16 cellular contexts compared by ENCODE assay signal in the genomic region with DNA sequence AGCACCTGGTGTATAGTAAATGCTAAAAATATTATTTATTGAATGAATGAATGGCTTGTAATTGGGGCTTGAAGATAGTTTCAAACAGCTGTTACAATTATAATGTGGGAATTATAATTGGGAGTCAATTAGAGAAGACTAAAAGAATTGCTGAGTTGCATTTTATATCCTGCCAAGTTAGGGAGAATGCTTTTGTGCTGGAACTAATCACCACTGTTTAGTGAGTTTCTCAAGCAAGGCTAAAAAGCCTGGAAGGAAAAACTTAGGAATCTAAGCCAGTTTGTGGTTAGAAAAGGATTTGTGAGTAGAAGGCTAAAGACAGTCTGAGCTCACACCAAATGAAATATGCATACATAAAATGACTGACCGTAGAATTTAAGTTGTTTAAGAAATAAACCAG.
DNase-seq lines count a peak whose midpoint lies in the region; ATAC-seq and TF ChIP-seq lines count a peak whose summit lies in the region.
"Had no signal": no experiment of that assay in that cellular context is flagged by ENCODE, and none has a peak within 500 bp of the region (broad histone marks: within the 10 kb centered on the region; RNA-seq: fewer than 3 reads in every experiment).

No MANE protein-coding gene starts in this region.

- H3K27me3 ChIP-seq in smooth muscle cell (ENCODE audit: low read depth), result no peaks in the 10 kb centered on the region

- no peaks in the 10 kb centered on the region for H3K79me2 ChIP-seq in smooth muscle cell (ENCODE audit: low read depth)

- no peaks in the 10 kb centered on the region for H3K36me3 ChIP-seq in smooth muscle cell (ENCODE audit: low read depth)

- H3K4me3 Mint-ChIP-seq in brain, result peak overlapping the region in 1 of 5 experiments; percentile 74
- H3K4me3 Mint-ChIP-seq in HFFc6, result no peak overlapping the region
- no peak overlapping the region for H3K4me3 Mint-ChIP-seq in glutamatergic neuron (ENCODE audit: unreplicated experiment)

- peaks cover 8% of the 10 kb centered on the region for H3F3A ChIP-seq in smooth muscle cell (ENCODE audit: low read depth)

- no peak for ATAC-seq in HG03342 (IDR thresholded peaks at IDR 0.05; ENCODE audit: unreplicated experiment)
- ATAC-seq: PC-3 had no signal

- H3K9me3 Mint-ChIP-seq in brain (peaks cover 3 to 15% (median 10%) of the 10 kb centered on the region in 5 experiments), HFFc6 (peaks cover 55% of the 10 kb centered on the region), glutamatergic neuron (ENCODE audit: unreplicated experiment) (peaks cover 5% of the 10 kb centered on the region)

- DNase-seq in amniotic epithelial cell (ENCODE audit: low read depth) (peak; percentile 2), medulla oblongata (ENCODE audit: extremely low spot score) (peak; percentile 9), smooth muscle cell (lab: John Stamatoyannopoulos, UW; ENCODE audit: unreplicated experiment) (no peak), NCI-H69 (lab: John Stamatoyannopoulos, UW) (no peak), HFFc6 (no peak), glutamatergic neuron (no peak)
- DNase-seq: GDM1, H7, NCI-H1694 treated with DMSO at 0.1 percent for 48 hours, NCI-H2107, NCI-H510A, NCI-H774, PC-3 had no signal

- H3K4me3 ChIP-seq in smooth muscle cell, result no peak overlapping the region

- H3K27ac Mint-ChIP-seq in brain, result peak overlapping the region in 4 of 5 experiments; percentile 17 to 75 (median 60)
- H3K27ac Mint-ChIP-seq in HFFc6, result no peak overlapping the region
- H3K27ac Mint-ChIP-seq in glutamatergic neuron (ENCODE audit: unreplicated experiment), result no peak overlapping the region

- no peak overlapping the region for H3K9ac ChIP-seq in smooth muscle cell (ENCODE audit: low read depth)

- peaks cover 10% of the 10 kb centered on the region for H3K4me1 ChIP-seq in smooth muscle cell (ENCODE audit: low read depth)

- H3K27me3 Mint-ChIP-seq in brain (peaks cover 11% of the 10 kb centered on the region), HFFc6 (ENCODE audit: insufficient read depth) (no peaks in the 10 kb centered on the region; the same call in none of the 2 replicates), glutamatergic neuron (ENCODE audit: unreplicated experiment) (peaks cover 1% of the 10 kb centered on the region)

- no peak overlapping the region for H2AFZ ChIP-seq in smooth muscle cell (ENCODE audit: low read depth)

- TF ChIP-seq CTCF in brain (conservative IDR thresholded peaks at IDR 0.05) (no peak), smooth muscle cell (IDR thresholded peaks at IDR 0.05; ENCODE audit: borderline replicate concordance, insufficient read depth, poor library complexity, severe bottlenecking) (no peak), HFFc6 (IDR thresholded peaks at IDR 0.05) (no peak), glutamatergic neuron (IDR thresholded peaks at IDR 0.05; ENCODE audit: partially characterized antibody, unreplicated experiment) (no peak)

- 16% methylated on average over 1 of the region's 1 CpG for WGBS in smooth muscle cell (ENCODE audit: low lambda C conversion rate)

- peaks cover 41% of the 10 kb centered on the region for H3K4me1 Mint-ChIP-seq in brain
- no peaks in the 10 kb centered on the region for H3K4me1 Mint-ChIP-seq in HFFc6 (ENCODE audit: low read depth)
- no peaks in the 10 kb centered on the region for H3K4me1 Mint-ChIP-seq in glutamatergic neuron (ENCODE audit: low read depth, unreplicated experiment)

- H4K20me1 ChIP-seq in smooth muscle cell (ENCODE audit: low read depth), result no peaks in the 10 kb centered on the region

- H3K4me2 ChIP-seq in smooth muscle cell, result peak overlapping the region; percentile 43

- H3K9me3 ChIP-seq in smooth muscle cell (replicated peaks; ENCODE audit: low read depth), result no peaks in the 10 kb centered on the region

- H3K27ac ChIP-seq in smooth muscle cell (ENCODE audit: low read depth), result peak overlapping the region; percentile 36
- H3K27ac ChIP-seq: RWPE1 had no signal

- H3K36me3 Mint-ChIP-seq in brain, result no peaks in the 10 kb centered on the region
- no peaks in the 10 kb centered on the region; the same call in 1 of the 2 replicates for H3K36me3 Mint-ChIP-seq in HFFc6 (ENCODE audit: low read depth)
- peaks cover 6% of the 10 kb centered on the region for H3K36me3 Mint-ChIP-seq in glutamatergic neuron (ENCODE audit: unreplicated experiment)

Comparison
In these comparisons a context has a peak if more than half of its experiments do, and no peak if none do; other contexts are left out.
1. DNase-seq: peak in amniotic epithelial cell (single experiment) and medulla oblongata (single experiment); none in smooth muscle cell (single experiment), NCI-H69 (single experiment), HFFc6 (single experiment) and glutamatergic neuron (single experiment).
2. H3K27ac Mint-ChIP-seq: peak in brain (4 of 5); none in HFFc6 (single experiment) and glutamatergic neuron (single experiment).